ENCODE assay signal across 8 cellular contexts in the genomic region with DNA sequence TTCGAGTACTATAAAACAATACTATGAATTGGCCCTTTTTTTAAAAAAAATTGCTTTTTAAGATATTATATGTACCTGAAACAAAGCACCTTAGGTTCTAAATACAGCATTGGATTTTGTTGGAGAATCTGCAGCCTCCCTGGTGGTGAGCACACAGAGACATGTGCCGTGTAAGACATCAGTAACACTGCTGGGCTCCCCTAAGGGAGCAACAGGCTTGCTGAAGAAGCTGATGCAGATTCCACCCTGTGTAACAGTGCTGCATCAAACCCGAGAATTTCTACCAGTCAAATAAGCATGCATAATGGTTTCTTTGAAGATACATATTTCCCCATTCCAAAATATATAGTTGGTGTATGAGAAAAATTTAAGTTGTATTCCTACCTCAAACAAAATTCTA.
"Had no signal": no experiment of that assay in that cellular context is flagged by ENCODE, and none has a peak within 500 bp of the region (broad histone marks: within the 10 kb centered on the region; RNA-seq: fewer than 3 reads in every experiment).

No MANE protein-coding gene starts in this region.

- FAIRE-seq: HTR-8/SVneo had no signal

- H3K9me3 ChIP-seq: HAP-1 had no signal

- H3K27ac ChIP-seq: KMS-11 had no signal

- H3K9ac ChIP-seq: KMS-11 had no signal

- DNase-seq: GOT3, H7, IMR-90, KBM-7 had no signal

- H3K4me2 ChIP-seq: KMS-11 had no signal

- H3K4me1 ChIP-seq: HAP-1 had no signal

- ATAC-seq: HCT116 had no signal

- H3K4me3 ChIP-seq: HAP-1 had no signal
